ENCODE assay signal across 17 cellular contexts in the genomic region with DNA sequence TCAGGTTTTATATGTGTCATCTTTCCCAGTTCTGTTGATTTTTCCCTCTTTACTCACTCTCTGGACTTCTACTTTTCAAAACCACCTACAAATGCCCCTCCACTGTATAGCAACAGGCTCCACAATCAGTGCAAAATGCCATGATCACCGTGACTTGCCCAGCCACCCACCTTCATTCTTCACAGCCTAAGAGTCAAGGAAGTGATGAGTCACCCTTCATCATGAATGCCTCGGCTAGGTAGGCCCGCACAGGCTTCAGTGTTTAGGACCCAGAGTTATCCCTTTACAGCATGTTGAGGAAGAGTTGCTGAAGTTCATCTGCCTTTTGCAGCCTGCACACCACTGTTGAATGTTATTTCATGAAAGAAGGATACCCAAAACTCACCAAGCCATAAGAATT.
A peak's percentile ranks its signal among the peaks of the same experiment; 100 is the strongest.
DNase-seq lines count a peak whose midpoint lies in the region; ATAC-seq, FAIRE-seq and TF ChIP-seq lines count a peak whose summit lies in the region.
"Had no signal": no experiment of that assay in that cellular context is flagged by ENCODE, and none has a peak within 500 bp of the region (broad histone marks: within the 10 kb centered on the region; RNA-seq: fewer than 3 reads in every experiment).

No MANE protein-coding gene starts in this region.

- no peaks in the 10 kb centered on the region for H3K9me3 ChIP-seq in HCT116 (ENCODE audit: control insufficient read depth in 1 of 2, insufficient read depth in 1 of 2, low read depth in 1 of 2, low read length in 2 of 2)
- H3K9me3 ChIP-seq: stomach, vagina had no signal

- H2AFZ ChIP-seq in HCT116 (ENCODE audit: low read depth, low read length, poor library complexity, severe bottlenecking): peak overlapping the region; percentile 44

- RAD21 ChIA-PET in HCT116 (lab: Charles Lee; ENCODE audit: low non-redundant PET in 1 of 2, low total read pairs in 2 of 2, uncharacterized antibody in 2 of 2, unreplicated experiment in 2 of 2): no interaction called here

- peak; percentile 90 for ATAC-seq in HCT116
- ATAC-seq: T-helper 17 cell had no signal

- POLR2A ChIA-PET in HCT116 (lab: Charles Lee): no interaction called here

- no peaks in the 10 kb centered on the region for H3K79me2 ChIP-seq in HCT116 (ENCODE audit: insufficient read depth, low read length)

- peaks cover under 1% of the 10 kb centered on the region; the same call in 1 of the 2 replicates for H3K27me3 ChIP-seq in HCT116 (ENCODE audit: insufficient read depth, low read length)
- H3K27me3 ChIP-seq: vagina had no signal

- CTCF ChIA-PET in HCT116 (lab: Charles Lee): no interaction called here

- H3K9me2 ChIP-seq in HCT116 (ENCODE audit: insufficient read depth): no peaks in the 10 kb centered on the region

- intact Hi-C loops in HCT116 (cut with micrococcal nuclease): no loop called here

- H4K20me1 ChIP-seq in HCT116 (ENCODE audit: insufficient read depth): no peaks in the 10 kb centered on the region

- DNase-seq in Caki2 (ENCODE audit: low read depth) (peak; percentile 41), HCT116 (ENCODE audit: low read depth, low spot score) (peak; percentile 22), SW480 (ENCODE audit: low spot score) (peak; percentile 53), iPS-NIHi7 (ENCODE audit: extremely low spot score) (peak; percentile 60), NCI-H2029 treated with DMSO at 0.1 percent for 48 hours (lab: John Stamatoyannopoulos, UW) (no peak), NCI-H69 (lab: John Stamatoyannopoulos, UW) (no peak), coronary artery (ENCODE audit: low spot score) (no peak), GM19239 (ENCODE audit: insufficient read length, low spot score) (no peak)
- DNase-seq: activated CD4-positive, alpha-beta T cell treated with anti-CD3 and anti-CD28 coated beads for 1 hour; central memory CD4-positive, alpha-beta T cell; kidney glomerular epithelial cell; NCI-H1930; stomach; T-helper 17 cell had no signal

- H3K27ac ChIP-seq in HCT116 (ENCODE audit: low read depth, low read length) (no peak overlapping the region), coronary artery (no peak overlapping the region)
- H3K27ac ChIP-seq: HL-60, stomach, vagina had no signal

- TF ChIP-seq CTCF in HCT116 (IDR thresholded peaks at IDR 0.05 in 2 of 3, conservative IDR thresholded peaks at IDR 0.05 in 1 of 3; ENCODE audit: borderline replicate concordance in 1 of 3, insufficient read depth in 1 of 3, low read depth in 2 of 3, low read length in 2 of 3): no peak
- TF ChIP-seq CTCF in coronary artery (IDR thresholded peaks at IDR 0.05): no peak

- H3K36me3 ChIP-seq in HCT116 (ENCODE audit: control insufficient read depth in 1 of 2, insufficient read depth in 2 of 2, low read length in 2 of 2): no peaks in the 10 kb centered on the region
- H3K36me3 ChIP-seq: stomach, vagina had no signal

- no TSS peak for BruUV-seq in HCT116 (replicated peaks; lab: Mats Ljungman, UMichigan)

- in situ Hi-C loops in Caki2 (cut with HindIII; ENCODE audit: low pct_unique_long_range_greater_than_20kb, low sequenced_read_pairs): no loop called here

- TF ChIP-seq RAD21 in HCT116 (IDR thresholded peaks at IDR 0.05; ENCODE audit: low read depth): no peak

- H3K4me3 ChIP-seq in HCT116 (replicated peaks in 1 of 2; ENCODE audit: low read depth in 1 of 2, low read length in 2 of 2) (no peak overlapping the region), coronary artery (no peak overlapping the region)
- H3K4me3 ChIP-seq: stomach, vagina had no signal

- H3K9ac ChIP-seq in HCT116 (ENCODE audit: low read length): no peak overlapping the region

- peak overlapping the region; percentile 47 for H3K4me2 ChIP-seq in HCT116 (ENCODE audit: low read length)

- H3K4me1 ChIP-seq in HCT116 (ENCODE audit: control insufficient read depth in 1 of 2, insufficient read depth in 2 of 2, low read length in 2 of 2): peaks cover 0 to 13% of the 10 kb centered on the region in 2 experiments; a peak in 2 of 4 replicates
- H3K4me1 ChIP-seq: stomach, vagina had no signal

- no peak for FAIRE-seq in GM19239 (lab: Jason Lieb, UNC)
- FAIRE-seq: endometrium had no signal

- no peak for TF ChIP-seq POLR2A in HCT116 (IDR thresholded peaks at IDR 0.05; ENCODE audit: borderline replicate concordance, extremely low read depth, insufficient read depth, insufficient read length)

TF ChIP-seq in HCT116, 20 proteins besides CTCF, POLR2A, EP300 and RAD21:
- TF ChIP-seq SRF (IDR thresholded peaks at IDR 0.05; ENCODE audit: low read depth): no peak
- no peak for TF ChIP-seq CEBPB (IDR thresholded peaks at IDR 0.05; ENCODE audit: low read depth)
- TF ChIP-seq SP1 (IDR thresholded peaks at IDR 0.05; ENCODE audit: low read depth): no peak
- peak; percentile 60; the same call in 1 of the 2 replicates for TF ChIP-seq FOSL1 (IDR thresholded peaks at IDR 0.05; ENCODE audit: low read depth)
- peak; percentile 19; the same call in 1 of the 2 replicates for TF ChIP-seq EGR1 (IDR thresholded peaks at IDR 0.05; ENCODE audit: low read depth)
- TF ChIP-seq JUND (IDR thresholded peaks at IDR 0.05): peak; percentile 68
- TF ChIP-seq REST (IDR thresholded peaks at IDR 0.05; ENCODE audit: low read depth): no peak

Comparison
In these comparisons a context has a peak if more than half of its experiments do, and no peak if none do; other contexts are left out.
1. DNase-seq: peak in Caki2 (single experiment), HCT116 (single experiment), SW480 (single experiment) and iPS-NIHi7 (single experiment); none in NCI-H2029 treated with DMSO at 0.1 percent for 48 hours (single experiment), NCI-H69 (single experiment), coronary artery (single experiment) and GM19239 (single experiment).